In genomic region chr19:54209748-54210494, GRCh38 we compare ENCODE assay signal across 1 cellular context.
A peak's percentile ranks its signal among the peaks of the same experiment; 100 is the strongest.
TF ChIP-seq lines count a peak whose summit lies in the region.

No MANE protein-coding gene starts in this region.

TF ChIP-seq in K562, 482 proteins besides CTCF, POLR2A, EP300 and RAD21 (continued from another document and continues in another):
- no peak for TF ChIP-seq BCL6 (CRISPR knock-in tag; IDR thresholded peaks at IDR 0.05)
- no peak for TF ChIP-seq ID3 (CRISPR knock-in tag; IDR thresholded peaks at IDR 0.05)
- no peak for TF ChIP-seq ID3 (tag; IDR thresholded peaks at IDR 0.05)
- no peak for TF ChIP-seq ZNF146 (CRISPR knock-in tag; IDR thresholded peaks at IDR 0.05; ENCODE audit: unreplicated experiment)
- no peak for TF ChIP-seq TOE1 (IDR thresholded peaks at IDR 0.05; ENCODE audit: borderline replicate concordance)
- TF ChIP-seq TOE1 (CRISPR knock-in tag; IDR thresholded peaks at IDR 0.05; ENCODE audit: borderline replicate concordance, low read depth) = no peak
- no peak for TF ChIP-seq ZNF41 (CRISPR knock-in tag; conservative IDR thresholded peaks at IDR 0.05)
- TF ChIP-seq SIX5 (IDR thresholded peaks at IDR 0.05; ENCODE audit: borderline replicate concordance in 1 of 2, insufficient read depth in 1 of 2, low read depth in 1 of 2, low read length in 2 of 2) = no peak
- peak; percentile 88 for TF ChIP-seq DPF2 (IDR thresholded peaks at IDR 0.05)
- TF ChIP-seq CREBBP (IDR thresholded peaks at IDR 0.05; ENCODE audit: low read depth, low read length) = no peak
- TF ChIP-seq TCF7 (IDR thresholded peaks at IDR 0.05; ENCODE audit: borderline replicate concordance) = no peak
- TF ChIP-seq E2F6 (IDR thresholded peaks at IDR 0.05; ENCODE audit: borderline replicate concordance in 1 of 2, extremely low read depth in 1 of 2, insufficient read depth in 1 of 2, insufficient read length in 1 of 2, low read depth in 1 of 2, low read length in 1 of 2, poor library complexity in 1 of 2, severe bottlenecking in 1 of 2) = no peak
- TF ChIP-seq YY1 (IDR thresholded peaks at IDR 0.05; ENCODE audit: borderline replicate concordance in 1 of 3, control insufficient read depth in 1 of 3, extremely low read depth in 1 of 3, insufficient read depth in 3 of 3, insufficient read length in 1 of 3, insufficient replicate concordance in 2 of 3, low read depth in 1 of 3, low read length in 2 of 3) = no peak
- TF ChIP-seq, protein P1, sequence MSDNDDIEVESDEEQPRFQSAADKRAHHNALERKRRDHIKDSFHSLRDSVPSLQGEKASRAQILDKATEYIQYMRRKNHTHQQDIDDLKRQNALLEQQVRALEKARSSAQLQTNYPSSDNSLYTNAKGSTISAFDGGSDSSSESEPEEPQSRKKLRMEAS (CRISPR knock-in tag; IDR thresholded peaks at IDR 0.05) = peak; percentile 73
- TF ChIP-seq CHD2 (IDR thresholded peaks at IDR 0.05; ENCODE audit: low read depth, low read length) = peak; percentile 28
- no peak for TF ChIP-seq BRD4 (IDR thresholded peaks at IDR 0.05)
- TF ChIP-seq ELF4 (CRISPR knock-in tag; IDR thresholded peaks at IDR 0.05) = no peak
- peak; percentile 52 for TF ChIP-seq HDAC3 (IDR thresholded peaks at IDR 0.05; ENCODE audit: borderline replicate concordance, partially characterized antibody)
- TF ChIP-seq ZNF184 (CRISPR knock-in tag; IDR thresholded peaks at IDR 0.05) = no peak
- TF ChIP-seq ZNF384 (IDR thresholded peaks at IDR 0.05; ENCODE audit: low read depth, low read length) = peak; percentile 30; the same call in 1 of the 2 replicates
- TF ChIP-seq ASH1L (IDR thresholded peaks at IDR 0.05; ENCODE audit: borderline replicate concordance, low read depth, partially characterized antibody) = no peak
- peak; percentile 61; the same call in 1 of the 2 replicates for TF ChIP-seq ATF3 (IDR thresholded peaks at IDR 0.05)
- no peak; the same call in 1 of the 2 replicates for TF ChIP-seq ATF3 (CRISPR knock-in tag; conservative IDR thresholded peaks at IDR 0.05)
- 0 out of 2 replicates have a peak, but pooled peaks have one; percentile 43 for TF ChIP-seq E2F5 (CRISPR knock-in tag; IDR thresholded peaks at IDR 0.05)
- TF ChIP-seq, protein P2, sequence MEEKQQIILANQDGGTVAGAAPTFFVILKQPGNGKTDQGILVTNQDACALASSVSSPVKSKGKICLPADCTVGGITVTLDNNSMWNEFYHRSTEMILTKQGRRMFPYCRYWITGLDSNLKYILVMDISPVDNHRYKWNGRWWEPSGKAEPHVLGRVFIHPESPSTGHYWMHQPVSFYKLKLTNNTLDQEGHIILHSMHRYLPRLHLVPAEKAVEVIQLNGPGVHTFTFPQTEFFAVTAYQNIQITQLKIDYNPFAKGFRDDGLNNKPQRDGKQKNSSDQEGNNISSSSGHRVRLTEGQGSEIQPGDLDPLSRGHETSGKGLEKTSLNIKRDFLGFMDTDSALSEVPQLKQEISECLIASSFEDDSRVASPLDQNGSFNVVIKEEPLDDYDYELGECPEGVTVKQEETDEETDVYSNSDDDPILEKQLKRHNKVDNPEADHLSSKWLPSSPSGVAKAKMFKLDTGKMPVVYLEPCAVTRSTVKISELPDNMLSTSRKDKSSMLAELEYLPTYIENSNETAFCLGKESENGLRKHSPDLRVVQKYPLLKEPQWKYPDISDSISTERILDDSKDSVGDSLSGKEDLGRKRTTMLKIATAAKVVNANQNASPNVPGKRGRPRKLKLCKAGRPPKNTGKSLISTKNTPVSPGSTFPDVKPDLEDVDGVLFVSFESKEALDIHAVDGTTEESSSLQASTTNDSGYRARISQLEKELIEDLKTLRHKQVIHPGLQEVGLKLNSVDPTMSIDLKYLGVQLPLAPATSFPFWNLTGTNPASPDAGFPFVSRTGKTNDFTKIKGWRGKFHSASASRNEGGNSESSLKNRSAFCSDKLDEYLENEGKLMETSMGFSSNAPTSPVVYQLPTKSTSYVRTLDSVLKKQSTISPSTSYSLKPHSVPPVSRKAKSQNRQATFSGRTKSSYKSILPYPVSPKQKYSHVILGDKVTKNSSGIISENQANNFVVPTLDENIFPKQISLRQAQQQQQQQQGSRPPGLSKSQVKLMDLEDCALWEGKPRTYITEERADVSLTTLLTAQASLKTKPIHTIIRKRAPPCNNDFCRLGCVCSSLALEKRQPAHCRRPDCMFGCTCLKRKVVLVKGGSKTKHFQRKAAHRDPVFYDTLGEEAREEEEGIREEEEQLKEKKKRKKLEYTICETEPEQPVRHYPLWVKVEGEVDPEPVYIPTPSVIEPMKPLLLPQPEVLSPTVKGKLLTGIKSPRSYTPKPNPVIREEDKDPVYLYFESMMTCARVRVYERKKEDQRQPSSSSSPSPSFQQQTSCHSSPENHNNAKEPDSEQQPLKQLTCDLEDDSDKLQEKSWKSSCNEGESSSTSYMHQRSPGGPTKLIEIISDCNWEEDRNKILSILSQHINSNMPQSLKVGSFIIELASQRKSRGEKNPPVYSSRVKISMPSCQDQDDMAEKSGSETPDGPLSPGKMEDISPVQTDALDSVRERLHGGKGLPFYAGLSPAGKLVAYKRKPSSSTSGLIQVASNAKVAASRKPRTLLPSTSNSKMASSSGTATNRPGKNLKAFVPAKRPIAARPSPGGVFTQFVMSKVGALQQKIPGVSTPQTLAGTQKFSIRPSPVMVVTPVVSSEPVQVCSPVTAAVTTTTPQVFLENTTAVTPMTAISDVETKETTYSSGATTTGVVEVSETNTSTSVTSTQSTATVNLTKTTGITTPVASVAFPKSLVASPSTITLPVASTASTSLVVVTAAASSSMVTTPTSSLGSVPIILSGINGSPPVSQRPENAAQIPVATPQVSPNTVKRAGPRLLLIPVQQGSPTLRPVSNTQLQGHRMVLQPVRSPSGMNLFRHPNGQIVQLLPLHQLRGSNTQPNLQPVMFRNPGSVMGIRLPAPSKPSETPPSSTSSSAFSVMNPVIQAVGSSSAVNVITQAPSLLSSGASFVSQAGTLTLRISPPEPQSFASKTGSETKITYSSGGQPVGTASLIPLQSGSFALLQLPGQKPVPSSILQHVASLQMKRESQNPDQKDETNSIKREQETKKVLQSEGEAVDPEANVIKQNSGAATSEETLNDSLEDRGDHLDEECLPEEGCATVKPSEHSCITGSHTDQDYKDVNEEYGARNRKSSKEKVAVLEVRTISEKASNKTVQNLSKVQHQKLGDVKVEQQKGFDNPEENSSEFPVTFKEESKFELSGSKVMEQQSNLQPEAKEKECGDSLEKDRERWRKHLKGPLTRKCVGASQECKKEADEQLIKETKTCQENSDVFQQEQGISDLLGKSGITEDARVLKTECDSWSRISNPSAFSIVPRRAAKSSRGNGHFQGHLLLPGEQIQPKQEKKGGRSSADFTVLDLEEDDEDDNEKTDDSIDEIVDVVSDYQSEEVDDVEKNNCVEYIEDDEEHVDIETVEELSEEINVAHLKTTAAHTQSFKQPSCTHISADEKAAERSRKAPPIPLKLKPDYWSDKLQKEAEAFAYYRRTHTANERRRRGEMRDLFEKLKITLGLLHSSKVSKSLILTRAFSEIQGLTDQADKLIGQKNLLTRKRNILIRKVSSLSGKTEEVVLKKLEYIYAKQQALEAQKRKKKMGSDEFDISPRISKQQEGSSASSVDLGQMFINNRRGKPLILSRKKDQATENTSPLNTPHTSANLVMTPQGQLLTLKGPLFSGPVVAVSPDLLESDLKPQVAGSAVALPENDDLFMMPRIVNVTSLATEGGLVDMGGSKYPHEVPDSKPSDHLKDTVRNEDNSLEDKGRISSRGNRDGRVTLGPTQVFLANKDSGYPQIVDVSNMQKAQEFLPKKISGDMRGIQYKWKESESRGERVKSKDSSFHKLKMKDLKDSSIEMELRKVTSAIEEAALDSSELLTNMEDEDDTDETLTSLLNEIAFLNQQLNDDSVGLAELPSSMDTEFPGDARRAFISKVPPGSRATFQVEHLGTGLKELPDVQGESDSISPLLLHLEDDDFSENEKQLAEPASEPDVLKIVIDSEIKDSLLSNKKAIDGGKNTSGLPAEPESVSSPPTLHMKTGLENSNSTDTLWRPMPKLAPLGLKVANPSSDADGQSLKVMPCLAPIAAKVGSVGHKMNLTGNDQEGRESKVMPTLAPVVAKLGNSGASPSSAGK (IDR thresholded peaks at IDR 0.05) = no peak; the same call in 1 of the 2 replicates
- TF ChIP-seq CTBP1 (IDR thresholded peaks at IDR 0.05; ENCODE audit: borderline replicate concordance) = peak; percentile 83
- no peak for TF ChIP-seq TSC22D4 (tag; IDR thresholded peaks at IDR 0.05)
- TF ChIP-seq DACH1 (IDR thresholded peaks at IDR 0.05; ENCODE audit: partially characterized antibody) = no peak
- TF ChIP-seq RNF219 (CRISPR knock-in tag; IDR thresholded peaks at IDR 0.05) = no peak
- TF ChIP-seq ZNF324 (CRISPR knock-in tag; IDR thresholded peaks at IDR 0.05) = no peak
- no peak for TF ChIP-seq IRF9 (tag; IDR thresholded peaks at IDR 0.05)
- TF ChIP-seq CXXC5 (CRISPR knock-in tag; IDR thresholded peaks at IDR 0.05) = peak; percentile 45
- no peak for TF ChIP-seq SIN3B (IDR thresholded peaks at IDR 0.05; ENCODE audit: low read depth)
- no peak for TF ChIP-seq CREB3L1 (IDR thresholded peaks at IDR 0.05; ENCODE audit: borderline replicate concordance, low read depth)
- TF ChIP-seq, protein P3, sequence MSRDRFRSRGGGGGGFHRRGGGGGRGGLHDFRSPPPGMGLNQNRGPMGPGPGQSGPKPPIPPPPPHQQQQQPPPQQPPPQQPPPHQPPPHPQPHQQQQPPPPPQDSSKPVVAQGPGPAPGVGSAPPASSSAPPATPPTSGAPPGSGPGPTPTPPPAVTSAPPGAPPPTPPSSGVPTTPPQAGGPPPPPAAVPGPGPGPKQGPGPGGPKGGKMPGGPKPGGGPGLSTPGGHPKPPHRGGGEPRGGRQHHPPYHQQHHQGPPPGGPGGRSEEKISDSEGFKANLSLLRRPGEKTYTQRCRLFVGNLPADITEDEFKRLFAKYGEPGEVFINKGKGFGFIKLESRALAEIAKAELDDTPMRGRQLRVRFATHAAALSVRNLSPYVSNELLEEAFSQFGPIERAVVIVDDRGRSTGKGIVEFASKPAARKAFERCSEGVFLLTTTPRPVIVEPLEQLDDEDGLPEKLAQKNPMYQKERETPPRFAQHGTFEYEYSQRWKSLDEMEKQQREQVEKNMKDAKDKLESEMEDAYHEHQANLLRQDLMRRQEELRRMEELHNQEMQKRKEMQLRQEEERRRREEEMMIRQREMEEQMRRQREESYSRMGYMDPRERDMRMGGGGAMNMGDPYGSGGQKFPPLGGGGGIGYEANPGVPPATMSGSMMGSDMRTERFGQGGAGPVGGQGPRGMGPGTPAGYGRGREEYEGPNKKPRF (IDR thresholded peaks at IDR 0.05; ENCODE audit: low read depth, low read length) = no peak
- TF ChIP-seq PHB2 (IDR thresholded peaks at IDR 0.05; ENCODE audit: low read depth) = no peak
- TF ChIP-seq MTF1 (CRISPR knock-in tag; IDR thresholded peaks at IDR 0.05; ENCODE audit: borderline replicate concordance) = no peak
- no peak for TF ChIP-seq ZNF354B (CRISPR knock-in tag; IDR thresholded peaks at IDR 0.05)
- peak; percentile 69 for TF ChIP-seq SMAD1 (IDR thresholded peaks at IDR 0.05; ENCODE audit: low read depth, low read length, partially characterized antibody)
